ENCODE assay signal across 17 cellular contexts in genomic region chr4:26887809-26888208, GRCh38.
"Had no signal": no experiment of that assay in that cellular context is flagged by ENCODE, and none has a peak within 500 bp of the region (broad histone marks: within the 10 kb centered on the region; RNA-seq: fewer than 3 reads in every experiment).

No MANE protein-coding gene starts in this region.

- H3K27ac ChIP-seq: gastrocnemius medialis, SK-N-MC, tibial artery, uterus had no signal

- H3K4me1 ChIP-seq: tibial artery, uterus had no signal

- H3K27ac Mint-ChIP-seq: brain had no signal

- H3K9me3 Mint-ChIP-seq: central memory CD8-positive, alpha-beta T cell had no signal

- H3K27me3 ChIP-seq: gastrocnemius medialis, neutrophil, tibial artery, uterus had no signal

- H3K9me3 ChIP-seq: gastrocnemius medialis, neutrophil, tibial artery, uterus had no signal

- H3K4me3 ChIP-seq: gastrocnemius medialis, SK-N-MC, tibial artery, uterus had no signal

- ATAC-seq: activated CD4-positive, CD25-positive, alpha-beta regulatory T cell treated with anti-CD3 and anti-CD28 coated beads, Interleukin-2, amount 50 U/mL, for 24 hours; gastrocnemius medialis; left ventricle myocardium superior had no signal

- H3K36me3 ChIP-seq: gastrocnemius medialis, neutrophil, tibial artery, uterus had no signal

- H3K27me3 Mint-ChIP-seq: brain; central memory CD8-positive, alpha-beta T cell had no signal

- DNase-seq: activated CD8-positive, alpha-beta memory T cell treated with anti-CD3 and anti-CD28 coated beads for 24 hours; activated gamma-delta T cell treated with Interleukin-2 at 50 U/mL for 16 hours; activated T-cell treated with anti-CD3 and anti-CD28 coated beads, Interleukin-2, amount 50 U/mL, for 1 hour; amygdala; cortex of kidney; effector CD8-positive, alpha-beta T cell; gastrocnemius medialis; kidney; left ventricle myocardium superior; posterior cingulate gyrus; tibial artery; uterus had no signal
